Comparison of ENCODE assay signal across 9 cellular contexts in the genomic region with DNA sequence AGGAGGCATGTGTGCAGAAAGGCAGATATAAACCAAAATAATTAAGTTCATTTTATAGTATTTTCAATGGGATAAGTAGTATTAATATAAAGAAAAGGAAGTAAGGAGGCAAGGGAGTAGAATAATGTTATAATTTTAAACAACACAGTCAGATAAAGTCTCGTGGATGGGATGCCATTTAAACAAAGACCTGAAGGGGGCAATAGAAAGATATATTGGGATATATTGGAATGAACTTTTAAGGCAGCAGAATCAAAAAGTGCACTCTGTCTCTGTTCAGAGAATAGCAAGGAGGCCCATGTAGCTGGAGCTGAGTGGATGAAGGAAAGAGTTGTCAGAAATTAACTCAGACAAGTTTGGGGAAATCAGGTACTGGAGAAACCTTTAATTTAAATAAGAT.
DNase-seq lines count a peak whose midpoint lies in the region; ATAC-seq and TF ChIP-seq lines count a peak whose summit lies in the region.
"Had no signal": no experiment of that assay in that cellular context is flagged by ENCODE, and none has a peak within 500 bp of the region (broad histone marks: within the 10 kb centered on the region; RNA-seq: fewer than 3 reads in every experiment).

No MANE protein-coding gene starts in this region.

- in situ Hi-C loops in transverse colon (cut with MboI; ENCODE audit: low pct_ligation_motif_present in 1 of 4, low pct_unique_long_range_greater_than_20kb in 1 of 4, low sequenced_read_pairs in 3 of 4), result no loop called here

- H3K9me3 ChIP-seq in endodermal cell (ENCODE audit: control insufficient read depth, low read length) (no peaks in the 10 kb centered on the region), transverse colon (no peaks in the 10 kb centered on the region)

- H3K4me1 ChIP-seq in endodermal cell (ENCODE audit: control insufficient read depth, insufficient read depth, low read length), result no peaks in the 10 kb centered on the region
- H3K4me1 ChIP-seq in transverse colon, result no peaks in the 10 kb centered on the region

- peaks cover 23% of the 10 kb centered on the region for H3K4me1 Mint-ChIP-seq in endodermal cell

- H3K9me3 Mint-ChIP-seq in endodermal cell, result no peaks in the 10 kb centered on the region

- WGBS in endodermal cell (ENCODE audit: insufficient coverage in 1 of 2, insufficient read length in 1 of 2), 2 experiments, result 57 to 83% methylated on average over 1 of the region's 1 CpG
- 10 to 57% methylated on average over 1 of the region's 1 CpG for WGBS in transverse colon (ENCODE audit: low coverage in 1 of 2), 2 donors

- DNase-seq in SKM-1 (lab: John Stamatoyannopoulos, UW; ENCODE audit: unreplicated experiment) (peak; percentile 1), SKM-1 treated with dmso at 0.1 percent for 144 hours (lab: John Stamatoyannopoulos, UW; ENCODE audit: unreplicated experiment) (no peak), NAMALWA (ENCODE audit: low spot score) (peak; percentile 13), endodermal cell (no peak), transverse colon (no peak), UCSD-AML1 (lab: John Stamatoyannopoulos, UW; ENCODE audit: unreplicated experiment) (no peak), globus pallidus (ENCODE audit: low spot score) (no peak)
- DNase-seq: activated effector memory CD4-positive, alpha-beta T cell treated with Interleukin-2 at 50 U/mL for 16 hours had no signal

- H3K27me3 Mint-ChIP-seq in endodermal cell (ENCODE audit: insufficient read depth), result peaks cover 8% of the 10 kb centered on the region

- no peaks in the 10 kb centered on the region for H3K36me3 Mint-ChIP-seq in endodermal cell (ENCODE audit: low read depth)

- H3K36me3 ChIP-seq in endodermal cell (ENCODE audit: control insufficient read depth, insufficient read depth, low read length), result no peaks in the 10 kb centered on the region
- no peaks in the 10 kb centered on the region for H3K36me3 ChIP-seq in transverse colon

- no peak for TF ChIP-seq POLR2A in transverse colon (IDR thresholded peaks at IDR 0.05)

- H3K27ac Mint-ChIP-seq in endodermal cell, result no peak overlapping the region

- no peak for ATAC-seq in GM21526 (IDR thresholded peaks at IDR 0.05; ENCODE audit: low FRiP score, unreplicated experiment)

- intact Hi-C loops in transverse colon (cut with DNase I; ENCODE audit: low total_unique reads), result no loop called here

- H3K27me3 ChIP-seq in endodermal cell (ENCODE audit: control insufficient read depth, insufficient read depth, low read length, poor library complexity, severe bottlenecking) (no peaks in the 10 kb centered on the region), transverse colon (no peaks in the 10 kb centered on the region)

- no peak overlapping the region for H3K4me3 Mint-ChIP-seq in endodermal cell

- TF ChIP-seq EP300 in transverse colon (IDR thresholded peaks at IDR 0.05; ENCODE audit: low read depth), result no peak

- H3K4me3 ChIP-seq in endodermal cell (ENCODE audit: low read length) (no peak overlapping the region), transverse colon (no peak overlapping the region)

- no peak overlapping the region for H3K9ac ChIP-seq in endodermal cell (ENCODE audit: extremely low read depth, low read length, poor library complexity, severe bottlenecking)

- H3K27ac ChIP-seq in endodermal cell (ENCODE audit: low read depth, low read length) (no peak overlapping the region), transverse colon (no peak overlapping the region)

- TF ChIP-seq CTCF in endodermal cell (conservative IDR thresholded peaks at IDR 0.05) (peak; percentile 73), transverse colon (IDR thresholded peaks at IDR 0.05) (peak in 4 of 5 experiments; percentile 7 to 30 (median 21))

Comparison
In these comparisons a context has a peak if more than half of its experiments do, and no peak if none do; other contexts are left out.
1. DNase-seq: peak in SKM-1 (single experiment) and NAMALWA (single experiment); none in SKM-1 treated with dmso at 0.1 percent for 144 hours (single experiment), endodermal cell (single experiment), transverse colon (single experiment), UCSD-AML1 (single experiment) and globus pallidus (single experiment).